8 cellular contexts compared by ENCODE assay signal in genomic region chr2:219308142-219309093, GRCh38.
A peak's percentile ranks its signal among the peaks of the same experiment; 100 is the strongest.
DNase-seq lines count a peak whose midpoint lies in the region; ATAC-seq and TF ChIP-seq lines count a peak whose summit lies in the region.

No MANE protein-coding gene starts in this region.

- TF ChIP-seq RAD21 in Ishikawa (IDR thresholded peaks at IDR 0.05; ENCODE audit: low read depth): no peak

- H3K36me3 ChIP-seq in iPS-15b (ENCODE audit: control insufficient read depth, insufficient read depth, low read length): no peaks in the 10 kb centered on the region

- no peaks in the 10 kb centered on the region for H3K9me3 ChIP-seq in iPS-15b (ENCODE audit: control insufficient read depth, insufficient read depth, low read length)

- H3K9ac ChIP-seq in iPS-15b (ENCODE audit: low read depth, low read length): no peak overlapping the region

- ATAC-seq in GM18520 (IDR thresholded peaks at IDR 0.05; ENCODE audit: unreplicated experiment): no peak

- peak overlapping the region; percentile 69 for H3K27ac ChIP-seq in angular gyrus (ENCODE audit: low read depth, low read length)

- H3K4me3 ChIP-seq in iPS-15b (ENCODE audit: low read depth, low read length): peak overlapping the region; percentile 75

- peaks cover 16% of the 10 kb centered on the region for H3K4me1 ChIP-seq in iPS-15b (ENCODE audit: control insufficient read depth, insufficient read depth, low read length)

- H3K27me3 ChIP-seq in iPS-15b (ENCODE audit: control insufficient read depth, insufficient read depth, low read length): peaks cover 23% of the 10 kb centered on the region

- peak; percentile 33 for DNase-seq in DMS53 treated with DMSO at 0.1 percent for 48 hours (lab: John Stamatoyannopoulos, UW; ENCODE audit: unreplicated experiment)
- peak; percentile 17 for DNase-seq in T-helper 22 cell (ENCODE audit: low read depth)
- peak; percentile 34 to 62 (median 60) for DNase-seq in stimulated activated CD4-positive, alpha-beta T cell treated with anti-CD3 and anti-CD28 coated beads, Interleukin-12 subunit alpha, Interleukin-12 subunit beta, amount 100 ng/mL, for 48 hours (ENCODE audit: low read depth in 2 of 3, low spot score in 1 of 3)
- no peak for DNase-seq in NCI-H2029 treated with DMSO at 0.1 percent for 48 hours (lab: John Stamatoyannopoulos, UW)

- TF ChIP-seq EP300 in Ishikawa (IDR thresholded peaks at IDR 0.05; ENCODE audit: borderline replicate concordance): no peak

TF ChIP-seq in Ishikawa, 13 proteins besides CTCF, POLR2A, EP300 and RAD21:
- peak; percentile 99 for TF ChIP-seq REST (IDR thresholded peaks at IDR 0.05; ENCODE audit: low read depth)
- TF ChIP-seq ZBTB7A (IDR thresholded peaks at IDR 0.05; ENCODE audit: low read depth): peak; percentile 46; the same call in 1 of the 2 replicates
- TF ChIP-seq TEAD4 (IDR thresholded peaks at IDR 0.05): no peak
- no peak for TF ChIP-seq YY1 (IDR thresholded peaks at IDR 0.05; ENCODE audit: low read depth)
- 0 out of 2 replicates have a peak, but pooled peaks have one; percentile 31 for TF ChIP-seq MAX (IDR thresholded peaks at IDR 0.05)
- peak; percentile 17; the same call in 1 of the 2 replicates for TF ChIP-seq NFIC (IDR thresholded peaks at IDR 0.05)
TF ChIP-seq in Ishikawa: peak in this region for 4.
